ENCODE assay signal across 33 cellular contexts in genomic region chr3:103453152-103453551, GRCh38.
"Had no signal": no experiment of that assay in that cellular context is flagged by ENCODE, and none has a peak within 500 bp of the region (broad histone marks: within the 10 kb centered on the region; RNA-seq: fewer than 3 reads in every experiment).

No MANE protein-coding gene starts in this region.

- H3K4me1 ChIP-seq: adrenal gland, ascending aorta, body of pancreas, breast epithelium had no signal

- ATAC-seq: activated naive CD4-positive, alpha-beta T cell treated with anti-CD3 and anti-CD28 coated beads, Interleukin-2, amount 50 U/mL, for 72 hours; activated naive CD8-positive, alpha-beta T cell treated with anti-CD3 and anti-CD28 coated beads, Interleukin-2, amount 50 U/mL, for 24 hours; activated T-cell treated with anti-CD3 and anti-CD28 coated beads, Interleukin-2, amount 50 U/mL, for 4 hours; activated T-cell treated with anti-CD3 and anti-CD28 coated beads, Interleukin-2, amount 50 U/mL, for 72 hours; activated T-helper 17 cell treated with anti-CD3 and anti-CD28 coated beads, Interleukin-2, amount 50 U/mL, for 72 hours; body of pancreas had no signal

- H3K27ac ChIP-seq: adrenal gland, ascending aorta, body of pancreas, brain microvascular endothelial cell, breast epithelium, cardiac muscle cell had no signal

- H3K36me3 ChIP-seq: adrenal gland, ascending aorta, brain microvascular endothelial cell, breast epithelium, cardiac muscle cell had no signal

- DNase-seq: activated effector memory CD4-positive, alpha-beta T cell treated with anti-CD3 and anti-CD28 coated beads, Interleukin-2, amount 50 U/mL, for 16 hours; activated effector memory CD4-positive, alpha-beta T cell treated with Interleukin-2 at 50 U/mL for 16 hours; activated gamma-delta T cell; activated gamma-delta T cell treated with Interleukin-2 at 50 U/mL for 16 hours; activated naive CD4-positive, alpha-beta T cell; activated naive CD4-positive, alpha-beta T cell treated with anti-CD3 and anti-CD28 coated beads for 36 hours; activated naive CD4-positive, alpha-beta T cell treated with anti-CD3 and anti-CD28 coated beads, Interleukin-2, amount 10 ng/mL, durations not matched to agents 7 days and 5 days; activated naive CD4-positive, alpha-beta T cell treated with anti-CD3 and anti-CD28 coated beads, Interleukin-2, amount 50 U/mL, for 16 hours; activated naive CD4-positive, alpha-beta T cell treated with Interleukin-2 at 50 U/mL for 16 hours; activated naive CD8-positive, alpha-beta T cell treated with anti-CD3 and anti-CD28 coated beads for 36 hours; activated naive CD8-positive, alpha-beta T cell treated with anti-CD3 and anti-CD28 coated beads, Interleukin-2, amount 10 ng/mL, durations not matched to agents 7 days and 5 days; activated naive CD8-positive, alpha-beta T cell treated with anti-CD3 and anti-CD28 coated beads, Interleukin-2, amount 50 U/mL, for 24 hours; activated T-cell treated with anti-CD3 and anti-CD28 coated beads, Interleukin-2, amount 50 U/mL, for 24 hours; activated T-cell treated with anti-CD3 and anti-CD28 coated beads, Interleukin-2, amount 50 U/mL, for 4 hours; activated T-cell treated with anti-CD3 and anti-CD28 coated beads, Interleukin-2, amount 50 U/mL, for 48 hours; activated T-cell treated with anti-CD3 and anti-CD28 coated beads, Interleukin-2, amount 50 U/mL, for 72 hours; adrenal gland; amniotic stem cell; amygdala; anterior cingulate cortex; aorta; body of pancreas; brain microvascular endothelial cell; caudate nucleus; central memory CD4-positive, alpha-beta T cell; cerebellar nuclear complex had no signal

- H3K27me3 ChIP-seq: adrenal gland, ascending aorta, body of pancreas, brain microvascular endothelial cell, breast epithelium, cardiac muscle cell had no signal

- H3K9me3 ChIP-seq: adrenal gland, ascending aorta, body of pancreas, breast epithelium had no signal

- H3K4me3 ChIP-seq: adrenal gland, ascending aorta, body of pancreas, breast epithelium, cardiac muscle cell had no signal

- FAIRE-seq: astrocyte, bronchial epithelial cell had no signal
